ENCODE assay signal across 1 cellular context in genomic region chr5:132474881-132475511, GRCh38.
TF ChIP-seq lines count a peak whose summit lies in the region.

No MANE protein-coding gene starts in this region.

TF ChIP-seq in GM23338, 12 proteins besides CTCF, POLR2A, EP300 and RAD21 (continued from another document):
- TF ChIP-seq ETS1 (IDR thresholded peaks at IDR 0.05): no peak
- no peak for TF ChIP-seq ZNF331 (CRISPR knock-in tag; IDR thresholded peaks at IDR 0.05; ENCODE audit: low read depth)
- no peak for TF ChIP-seq REST (IDR thresholded peaks at IDR 0.05; ENCODE audit: unreplicated experiment)
- TF ChIP-seq EZH2 (IDR thresholded peaks at IDR 0.05; ENCODE audit: low read depth, unreplicated experiment): no peak
- no peak for TF ChIP-seq POLR2AphosphoS5 (IDR thresholded peaks at IDR 0.05; ENCODE audit: low read depth)
- TF ChIP-seq STAT1 (IDR thresholded peaks at IDR 0.05; ENCODE audit: unreplicated experiment): no peak
- no peak for TF ChIP-seq EZH2phosphoT487 (IDR thresholded peaks at IDR 0.05; ENCODE audit: unreplicated experiment)
- TF ChIP-seq NANOG (IDR thresholded peaks at IDR 0.05; ENCODE audit: borderline replicate concordance): no peak
